In the genomic region with DNA sequence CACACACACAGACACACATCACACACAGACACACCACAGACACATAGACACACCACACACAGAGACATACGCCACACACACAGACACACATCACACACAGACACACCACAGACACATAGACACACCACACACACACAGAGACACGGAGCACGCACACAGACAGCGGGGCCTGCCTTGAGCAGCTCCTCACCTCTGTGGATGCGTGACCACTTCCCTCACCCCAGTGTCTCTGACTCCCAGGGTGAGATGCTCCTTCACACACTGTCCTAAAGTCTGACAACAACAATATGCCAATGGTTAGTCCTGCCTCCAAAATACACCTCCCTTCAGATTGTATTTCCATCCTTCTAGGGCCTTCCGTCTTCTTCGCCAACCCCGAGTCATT, we compare ENCODE assay signal across 14 cellular contexts. TPM values are rescaled to one million over a fixed set of nuclear protein-coding genes. Genes with fewer than 3 reads are reported as not detected.
DNase-seq lines count a peak whose midpoint lies in the region; ATAC-seq and TF ChIP-seq lines count a peak whose summit lies in the region.
"Had no signal": no experiment of that assay in that cellular context is flagged by ENCODE, and none has a peak within 500 bp of the region (broad histone marks: within the 10 kb centered on the region; RNA-seq: fewer than 3 reads in every experiment).

No MANE protein-coding gene starts in this region.

- CTCF ChIA-PET in Calu3 (lab: Charles Lee) (no interaction called here), PC-3 (lab: Charles Lee) (no interaction called here)

- no TSS peak for BruUV-seq in Calu3 (replicated peaks; lab: Mats Ljungman, UMichigan)
- BruUV-seq in PC-3 (replicated peaks; lab: Mats Ljungman, UMichigan): no TSS peak

- TF ChIP-seq CTCF in Calu3 (IDR thresholded peaks at IDR 0.05; ENCODE audit: unreplicated experiment) (no peak), PC-3 (conservative IDR thresholded peaks at IDR 0.05; ENCODE audit: low read depth, low read length) (no peak), osteocyte (IDR thresholded peaks at IDR 0.05) (no peak)

- peak overlapping the region; percentile 80; the same call in 1 of the 2 replicates for H3K27ac ChIP-seq in PC-3 (ENCODE audit: low read length)

- H3K4me1 Mint-ChIP-seq in Calu3 (ENCODE audit: low read depth, unreplicated experiment) (peaks cover 75% of the 10 kb centered on the region), osteocyte (ENCODE audit: unreplicated experiment) (peaks cover 64% of the 10 kb centered on the region)
- H3K4me1 Mint-ChIP-seq in central memory CD8-positive, alpha-beta T cell: peaks cover 38% of the 10 kb centered on the region

- H3K79me2 ChIP-seq in PC-3 (ENCODE audit: low read length): no peaks in the 10 kb centered on the region

- H3K9ac ChIP-seq in PC-3 (ENCODE audit: low read length): no peak overlapping the region

- H3K36me3 ChIP-seq in PC-3 (ENCODE audit: low read depth, low read length): no peaks in the 10 kb centered on the region
- H3K36me3 ChIP-seq: stomach had no signal

- H3K4me1 ChIP-seq in PC-3 (ENCODE audit: insufficient read depth, low read length): peaks cover 60% of the 10 kb centered on the region

- H4K20me1 ChIP-seq in PC-3 (ENCODE audit: low read length): no peaks in the 10 kb centered on the region

- no peaks in the 10 kb centered on the region for H3K27me3 ChIP-seq in PC-3 (ENCODE audit: low read length)
- H3K27me3 ChIP-seq: stomach had no signal

- H3K36me3 Mint-ChIP-seq in Calu3 (ENCODE audit: insufficient read depth, unreplicated experiment): peaks cover 9% of the 10 kb centered on the region
- peaks cover 2% of the 10 kb centered on the region for H3K36me3 Mint-ChIP-seq in central memory CD8-positive, alpha-beta T cell (ENCODE audit: insufficient read depth)
- H3K36me3 Mint-ChIP-seq in osteocyte (ENCODE audit: unreplicated experiment): no peaks in the 10 kb centered on the region

- H3K4me3 ChIP-seq in PC-3 (ENCODE audit: low read length): no peak overlapping the region
- H3K4me3 ChIP-seq: mucosa of descending colon, stomach had no signal

- no peaks in the 10 kb centered on the region for H3K9me3 ChIP-seq in PC-3 (ENCODE audit: low read length)
- H3K9me3 ChIP-seq: mucosa of descending colon, stomach had no signal

- no peaks in the 10 kb centered on the region for H3K9me3 Mint-ChIP-seq in Calu3 (ENCODE audit: low read depth, unreplicated experiment)
- H3K9me3 Mint-ChIP-seq in central memory CD8-positive, alpha-beta T cell: no peaks in the 10 kb centered on the region
- no peaks in the 10 kb centered on the region for H3K9me3 Mint-ChIP-seq in osteocyte (ENCODE audit: unreplicated experiment)

- ATAC-seq in PC-3 (no peak), sciatic nerve (no peak)
- no peak for ATAC-seq in central memory CD8-positive, alpha-beta T cell (replicated peaks; ENCODE audit: extremely low read depth, poor library complexity, severe bottlenecking)
- ATAC-seq: mucosa of descending colon had no signal

- H3K4me2 ChIP-seq in PC-3 (ENCODE audit: low read length): no peak overlapping the region

- POLR2A ChIA-PET in PC-3 (lab: Charles Lee; ENCODE audit: unreplicated experiment): no interaction called here

- H2AFZ ChIP-seq in PC-3 (ENCODE audit: low read length): no peak overlapping the region

- no peaks in the 10 kb centered on the region for H3K27me3 Mint-ChIP-seq in Calu3 (ENCODE audit: unreplicated experiment)
- H3K27me3 Mint-ChIP-seq in central memory CD8-positive, alpha-beta T cell: no peaks in the 10 kb centered on the region
- no peaks in the 10 kb centered on the region for H3K27me3 Mint-ChIP-seq in osteocyte (ENCODE audit: unreplicated experiment)

- H3K9me2 ChIP-seq in PC-3 (replicated peaks; ENCODE audit: low read length): no peaks in the 10 kb centered on the region

- intact Hi-C loops in Calu3 (cut with micrococcal nuclease; ENCODE audit: unreplicated experiment): no loop called here
- intact Hi-C loops in PC-3 (cut with micrococcal nuclease): no loop called here
- intact Hi-C loops in sciatic nerve (cut with DNase I): loop anchor here (10.0 kb wide), 1 partner anchor 192 kb away; no protein-coding TSS in a partner anchor

- no peak for DNase-seq in Calu3
- DNase-seq in PC-3: no peak
- DNase-seq in central memory CD8-positive, alpha-beta T cell (ENCODE audit: low spot score in 2 of 2): no peak
- no peak for DNase-seq in osteocyte (ENCODE audit: extremely low spot score, unreplicated experiment)
- no peak for DNase-seq in sciatic nerve (ENCODE audit: low spot score)
- DNase-seq in NCI-H1092 treated with DMSO at 0.1 percent for 48 hours (lab: John Stamatoyannopoulos, UW): no peak
- DNase-seq in NCI-H510A (lab: John Stamatoyannopoulos, UW): no peak
- DNase-seq: activated CD8-positive, alpha-beta memory T cell treated with anti-CD3 and anti-CD28 coated beads, Interleukin-2, amount 50 U/mL, for 4 hours; foreskin melanocyte; GF-D8; mucosa of descending colon; NCI-H524; stimulated activated CD4-positive, alpha-beta T cell treated with anti-CD3 and anti-CD28 coated beads, Interleukin-4, amount 100 ng/mL, for 1 hour; stomach had no signal

- H3K4me3 Mint-ChIP-seq in Calu3 (ENCODE audit: low read depth, unreplicated experiment) (no peak overlapping the region), osteocyte (ENCODE audit: unreplicated experiment) (no peak overlapping the region)
- no peak overlapping the region for H3K4me3 Mint-ChIP-seq in central memory CD8-positive, alpha-beta T cell

- peaks cover 8% of the 10 kb centered on the region for H3F3A ChIP-seq in PC-3 (ENCODE audit: low read length, unreplicated experiment)

- H3K27ac Mint-ChIP-seq in Calu3 (ENCODE audit: unreplicated experiment): peak overlapping the region; percentile 2
- peak overlapping the region; percentile 15 for H3K27ac Mint-ChIP-seq in central memory CD8-positive, alpha-beta T cell (ENCODE audit: low read depth)
- H3K27ac Mint-ChIP-seq in osteocyte (ENCODE audit: unreplicated experiment): peak overlapping the region; percentile 100

RNA-seq across cellular contexts. Expression of a gene that starts 48.2 kb away (rescaled TPM):
- total RNA-seq in Calu3 (2022) (11.4 and 12.2 TPM in 2 replicates), PC-3 (2014; rRNA removed) (100 and 126 TPM in 2 replicates), osteocyte (29.8 and 32.2 TPM in 2 replicates), sciatic nerve (10.9 TPM)

Comparison
In these comparisons a context has a peak if more than half of its experiments do, and no peak if none do; other contexts are left out.
1. H3K27ac Mint-ChIP-seq: peak in every context shown above with its lines; median percentile 100 in osteocyte; 15 in central memory CD8-positive, alpha-beta T cell; 2 in Calu3.